ENCODE assay signal across 12 cellular contexts in the genomic region with DNA sequence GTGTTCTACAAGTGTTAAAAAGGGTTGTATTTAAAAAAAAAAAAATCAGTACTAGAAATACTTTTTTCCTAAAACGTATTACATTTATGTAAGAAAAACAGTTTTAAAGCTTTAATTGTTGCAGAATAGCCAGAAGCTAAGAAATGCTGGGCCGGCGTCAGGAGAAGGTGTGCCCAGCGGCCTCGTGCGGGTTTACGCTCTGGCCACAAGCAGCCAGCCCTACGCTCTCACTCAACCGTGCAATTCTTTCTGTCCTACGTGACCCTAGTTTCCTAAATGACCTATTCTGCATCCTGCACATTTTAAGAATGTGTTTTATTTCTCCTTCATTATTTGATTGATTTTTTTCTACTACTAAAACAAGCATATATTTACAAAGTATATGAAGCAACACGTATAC.
A peak's percentile ranks its signal among the peaks of the same experiment; 100 is the strongest.
DNase-seq lines count a peak whose midpoint lies in the region; ATAC-seq and TF ChIP-seq lines count a peak whose summit lies in the region.
"Had no signal": no experiment of that assay in that cellular context is flagged by ENCODE, and none has a peak within 500 bp of the region (broad histone marks: within the 10 kb centered on the region; RNA-seq: fewer than 3 reads in every experiment).

No MANE protein-coding gene starts in this region.

- H3K4me1 ChIP-seq in GM23338 (ENCODE audit: insufficient read depth) = peaks cover 14% of the 10 kb centered on the region; the same call in 1 of the 2 replicates
- H3K4me1 ChIP-seq in hepatocyte (ENCODE audit: insufficient read depth) = peaks cover 21% of the 10 kb centered on the region

- H3K4me3 ChIP-seq in GM23338 = no peak overlapping the region
- no peak overlapping the region for H3K4me3 ChIP-seq in hepatocyte
- H3K4me3 ChIP-seq: right lobe of liver had no signal

- H3K9me2 ChIP-seq in GM23338 (ENCODE audit: insufficient read depth) = no peaks in the 10 kb centered on the region
- H3K9me2 ChIP-seq in hepatocyte (replicated peaks; ENCODE audit: insufficient read depth) = no peaks in the 10 kb centered on the region

- H3K4me2 ChIP-seq in GM23338 (no peak overlapping the region), hepatocyte (no peak overlapping the region)

- H3K4me3 Mint-ChIP-seq in CD4-positive, alpha-beta T cell = peak overlapping the region; percentile 76
- no peak overlapping the region for H3K4me3 Mint-ChIP-seq in GM23338
- H3K4me3 Mint-ChIP-seq in activated naive CD8-positive, alpha-beta T cell treated with anti-CD3 and anti-CD28 coated beads, Interleukin-2, amount 10 ng/mL, durations not matched to agents 7 days and 5 days = no peak overlapping the region
- peak overlapping the region in 3 of 8 donors; percentile 19 to 29 (median 23) for H3K4me3 Mint-ChIP-seq in naive B cell
- H3K4me3 Mint-ChIP-seq: nephron progenitor cell had no signal

- H3F3A ChIP-seq in GM23338 (replicated peaks; ENCODE audit: low read depth) = no peaks in the 10 kb centered on the region

- H3K36me3 ChIP-seq in GM23338 (ENCODE audit: insufficient read depth) (no peaks in the 10 kb centered on the region), hepatocyte (replicated peaks; ENCODE audit: insufficient read depth, low read depth) (no peaks in the 10 kb centered on the region)
- H3K36me3 ChIP-seq: right lobe of liver had no signal

- H3K4me1 Mint-ChIP-seq in CD4-positive, alpha-beta T cell (ENCODE audit: low read depth) = peaks cover 91% of the 10 kb centered on the region
- H3K4me1 Mint-ChIP-seq in GM23338 (peaks cover 19% of the 10 kb centered on the region), naive B cell (peaks cover 80 to 95% (median 88%) of the 10 kb centered on the region in 3 donors)
- peaks cover 52% of the 10 kb centered on the region for H3K4me1 Mint-ChIP-seq in activated naive CD8-positive, alpha-beta T cell treated with anti-CD3 and anti-CD28 coated beads, Interleukin-2, amount 10 ng/mL, durations not matched to agents 7 days and 5 days

- H3K9me3 ChIP-seq in CD4-positive, alpha-beta T cell (ENCODE audit: control insufficient read depth, low read length) = no peaks in the 10 kb centered on the region
- H3K9me3 ChIP-seq in hepatocyte (ENCODE audit: low read depth) = no peaks in the 10 kb centered on the region
- H3K9me3 ChIP-seq: right lobe of liver had no signal

- POLR2A ChIA-PET in CD4-positive, alpha-beta T cell (lab: Charles Lee) = interaction anchor here (0.8 to 1.1 kb wide), 2 partner anchors 10 to 13 kb away, joined by 3 read pairs; no protein-coding TSS in a partner anchor
- POLR2A ChIA-PET in activated naive CD8-positive, alpha-beta T cell treated with anti-CD3 and anti-CD28 coated beads, Interleukin-2, amount 10 ng/mL, durations not matched to agents 7 days and 5 days (lab: Charles Lee) = interaction anchor here (1.2 kb wide), 1 partner anchor 41 kb away, joined by 3 read pairs; no protein-coding TSS in a partner anchor

- H3K27ac Mint-ChIP-seq in CD4-positive, alpha-beta T cell = peak overlapping the region; percentile 76
- H3K27ac Mint-ChIP-seq in GM23338 (no peak overlapping the region), naive B cell (peak overlapping the region in 4 of 6 donors; percentile 44 to 89 (median 47))
- H3K27ac Mint-ChIP-seq in activated naive CD8-positive, alpha-beta T cell treated with anti-CD3 and anti-CD28 coated beads, Interleukin-2, amount 10 ng/mL, durations not matched to agents 7 days and 5 days = peak overlapping the region; percentile 74
- H3K27ac Mint-ChIP-seq: nephron progenitor cell had no signal

- H4K20me1 ChIP-seq in GM23338 (replicated peaks; ENCODE audit: insufficient read depth) (no peaks in the 10 kb centered on the region), hepatocyte (ENCODE audit: insufficient read depth, poor library complexity, severe bottlenecking) (no peaks in the 10 kb centered on the region)

- peaks cover 59% of the 10 kb centered on the region for H3K36me3 Mint-ChIP-seq in CD4-positive, alpha-beta T cell (ENCODE audit: low read depth)
- H3K36me3 Mint-ChIP-seq in GM23338 (ENCODE audit: low read depth) = no peaks in the 10 kb centered on the region
- peaks cover 10% of the 10 kb centered on the region for H3K36me3 Mint-ChIP-seq in activated naive CD8-positive, alpha-beta T cell treated with anti-CD3 and anti-CD28 coated beads, Interleukin-2, amount 10 ng/mL, durations not matched to agents 7 days and 5 days
- H3K36me3 Mint-ChIP-seq in naive B cell = peaks cover 4 to 7% of the 10 kb centered on the region in 2 donors

- H2AFZ ChIP-seq in GM23338 (no peak overlapping the region), hepatocyte (no peak overlapping the region)

- H3K79me2 ChIP-seq in GM23338 (replicated peaks; ENCODE audit: insufficient read depth) (no peaks in the 10 kb centered on the region; the same call in none of the 2 replicates), hepatocyte (peaks cover 5% of the 10 kb centered on the region)

- H3K9me3 Mint-ChIP-seq in CD4-positive, alpha-beta T cell = no peaks in the 10 kb centered on the region
- H3K9me3 Mint-ChIP-seq in GM23338 = no peaks in the 10 kb centered on the region
- H3K9me3 Mint-ChIP-seq in activated naive CD8-positive, alpha-beta T cell treated with anti-CD3 and anti-CD28 coated beads, Interleukin-2, amount 10 ng/mL, durations not matched to agents 7 days and 5 days = peaks cover 4% of the 10 kb centered on the region
- H3K9me3 Mint-ChIP-seq in naive B cell = no peaks in the 10 kb centered on the region
- H3K9me3 Mint-ChIP-seq: nephron progenitor cell had no signal

- 95% methylated on average over 11 of the region's 11 CpGs for WGBS in hepatocyte (ENCODE audit: low lambda C conversion rate, missing lambda C conversion rate)

- no peak for ATAC-seq in CD4-positive, alpha-beta T cell (ENCODE audit: poor library complexity)
- ATAC-seq in GM23338 (no peak), naive B cell (ENCODE audit: low read depth in 2 of 2) (no peak), GM18909 (IDR thresholded peaks at IDR 0.05; ENCODE audit: poor library complexity, unreplicated experiment) (no peak)
- no peak for ATAC-seq in activated naive CD8-positive, alpha-beta T cell treated with anti-CD3 and anti-CD28 coated beads, Interleukin-2, amount 10 ng/mL, durations not matched to agents 7 days and 5 days (ENCODE audit: low read depth)

- H3K27me3 ChIP-seq in CD4-positive, alpha-beta T cell (ENCODE audit: control insufficient read depth, insufficient read depth, low read length) = no peaks in the 10 kb centered on the region
- no peaks in the 10 kb centered on the region for H3K27me3 ChIP-seq in GM23338 (ENCODE audit: insufficient read depth)
- H3K27me3 ChIP-seq in hepatocyte = no peaks in the 10 kb centered on the region
- H3K27me3 ChIP-seq: right lobe of liver had no signal

- no peak overlapping the region for H3K27ac ChIP-seq in CD4-positive, alpha-beta T cell (ENCODE audit: low read depth, low read length)
- H3K27ac ChIP-seq in GM23338 (ENCODE audit: low read depth) = 0 out of 2 replicates have a peak overlapping the region, but pooled peaks have one; percentile 17
- no peak overlapping the region for H3K27ac ChIP-seq in hepatocyte

- CTCF ChIA-PET in CD4-positive, alpha-beta T cell (lab: Charles Lee) = interaction anchor here (1.2 to 2.2 kb wide), 5 partner anchors 9 to 117 kb away, joined by 3 to 7 read pairs (median 4); no protein-coding TSS in a partner anchor

- no peak for DNase-seq in CD4-positive, alpha-beta T cell
- DNase-seq in GM23338 (ENCODE audit: low spot score) = no peak
- no peak for DNase-seq in activated naive CD8-positive, alpha-beta T cell treated with anti-CD3 and anti-CD28 coated beads, Interleukin-2, amount 10 ng/mL, durations not matched to agents 7 days and 5 days
- no peak for DNase-seq in naive B cell
- DNase-seq in hepatocyte (ENCODE audit: low spot score) = no peak
- DNase-seq in MV-4-11 (lab: John Stamatoyannopoulos, UW) = no peak
- no peak for DNase-seq in ecto neural progenitor cell (ENCODE audit: low spot score)
- DNase-seq: NCI-H1417 treated with DMSO at 0.1 percent for 48 hours, NCI-H510A treated with DMSO at 0.1 percent for 48 hours, nephron progenitor cell had no signal

- intact Hi-C loops in CD4-positive, alpha-beta T cell (cut with DNase I, micrococcal nuclease) = no loop called here

- TF ChIP-seq CTCF in CD4-positive, alpha-beta T cell (IDR thresholded peaks at IDR 0.05) = no peak
- no peak for TF ChIP-seq CTCF in GM23338 (conservative IDR thresholded peaks at IDR 0.05; ENCODE audit: low read depth in 2 of 2)
- no peak for TF ChIP-seq CTCF in hepatocyte (IDR thresholded peaks at IDR 0.05; ENCODE audit: poor library complexity)

- H3K27me3 Mint-ChIP-seq in CD4-positive, alpha-beta T cell = no peaks in the 10 kb centered on the region
- H3K27me3 Mint-ChIP-seq in GM23338 (ENCODE audit: insufficient read depth, low read depth, poor library complexity) (peaks cover 2% of the 10 kb centered on the region), naive B cell (no peaks in the 10 kb centered on the region)
- H3K27me3 Mint-ChIP-seq in activated naive CD8-positive, alpha-beta T cell treated with anti-CD3 and anti-CD28 coated beads, Interleukin-2, amount 10 ng/mL, durations not matched to agents 7 days and 5 days = no peaks in the 10 kb centered on the region

TF ChIP-seq in GM23338, 12 proteins besides CTCF, POLR2A, EP300 and RAD21 (continues in another document):
- no peak for TF ChIP-seq JUNB (IDR thresholded peaks at IDR 0.05; ENCODE audit: unreplicated experiment)
- no peak for TF ChIP-seq EZH2 (IDR thresholded peaks at IDR 0.05; ENCODE audit: low read depth, unreplicated experiment)
- no peak for TF ChIP-seq ZNF331 (CRISPR knock-in tag; IDR thresholded peaks at IDR 0.05; ENCODE audit: low read depth)
